ENCODE assay signal across 13 cellular contexts in genomic region chr22:25749420-25750169, GRCh38. TPM values are rescaled to one million over a fixed set of nuclear protein-coding genes. Genes with fewer than 3 reads are reported as not detected.
DNase-seq lines count a peak whose midpoint lies in the region; ATAC-seq and TF ChIP-seq lines count a peak whose summit lies in the region.
"Had no signal": no experiment of that assay in that cellular context is flagged by ENCODE, and none has a peak within 500 bp of the region (broad histone marks: within the 10 kb centered on the region; RNA-seq: fewer than 3 reads in every experiment).

No MANE protein-coding gene starts in this region.

- H3K4me1 ChIP-seq in skeletal muscle satellite cell (ENCODE audit: control insufficient read depth, insufficient read depth, low read length) = peaks cover 77% of the 10 kb centered on the region
- H3K4me1 ChIP-seq in mucosa of descending colon (ENCODE audit: low read depth) = peaks cover 3% of the 10 kb centered on the region

- H3K9ac ChIP-seq in skeletal muscle satellite cell (ENCODE audit: low read depth, low read length) = peak overlapping the region; percentile 8

- no peaks in the 10 kb centered on the region for H3K36me3 Mint-ChIP-seq in activated CD8-positive, alpha-beta T cell treated with anti-CD3 and anti-CD28 coated beads for 36 hours (ENCODE audit: low read depth)
- H3K36me3 Mint-ChIP-seq: memory B cell had no signal

- no peaks in the 10 kb centered on the region for H3K9me3 ChIP-seq in skeletal muscle satellite cell (replicated peaks; ENCODE audit: low read length)
- H3K9me3 ChIP-seq in mucosa of descending colon = no peaks in the 10 kb centered on the region
- H3K9me3 ChIP-seq: transverse colon had no signal

- no peaks in the 10 kb centered on the region for H3K27me3 ChIP-seq in skeletal muscle satellite cell (ENCODE audit: control insufficient read depth, insufficient read depth, low read length)
- H3K27me3 ChIP-seq: transverse colon had no signal

- POLR2A ChIA-PET in activated CD8-positive, alpha-beta T cell treated with anti-CD3 and anti-CD28 coated beads for 36 hours (lab: Charles Lee) = interaction anchor here (0.8 to 1.3 kb wide), 4 partner anchors 11 to 20 kb away, joined by 3 to 5 read pairs (median 4); no protein-coding TSS in a partner anchor

- intact Hi-C loops in activated CD8-positive, alpha-beta T cell treated with anti-CD3 and anti-CD28 coated beads for 36 hours (cut with micrococcal nuclease) = no loop called here
- intact Hi-C loops in mucosa of descending colon (cut with DNase I, micrococcal nuclease) = no loop called here

- CTCF ChIA-PET in activated CD8-positive, alpha-beta T cell treated with anti-CD3 and anti-CD28 coated beads for 36 hours (lab: Charles Lee) = interaction anchor here (0.7 to 1.6 kb wide), 4 partner anchors 10 to 24 kb away, joined by 3 to 15 read pairs (median 6); no protein-coding TSS in a partner anchor

- TF ChIP-seq CTCF in activated CD8-positive, alpha-beta T cell treated with anti-CD3 and anti-CD28 coated beads for 36 hours (IDR thresholded peaks at IDR 0.05) = no peak
- TF ChIP-seq CTCF in mucosa of descending colon (IDR thresholded peaks at IDR 0.05) = no peak

- H3K36me3 ChIP-seq in skeletal muscle satellite cell (ENCODE audit: insufficient read depth, low read length) (peaks cover 16% of the 10 kb centered on the region), mucosa of descending colon (ENCODE audit: low read depth) (no peaks in the 10 kb centered on the region)
- H3K36me3 ChIP-seq: transverse colon had no signal

- H3K4me3 ChIP-seq in skeletal muscle satellite cell (ENCODE audit: low read length) (no peak overlapping the region), mucosa of descending colon (no peak overlapping the region)
- H3K4me3 ChIP-seq: skin epidermis, transverse colon had no signal

- ATAC-seq in GM21619 (IDR thresholded peaks at IDR 0.05; ENCODE audit: unreplicated experiment) (peak; percentile 74), mucosa of descending colon (no peak), GM21825 (IDR thresholded peaks at IDR 0.05; ENCODE audit: unreplicated experiment) (no peak)
- ATAC-seq in activated CD8-positive, alpha-beta T cell treated with anti-CD3 and anti-CD28 coated beads for 36 hours = peak; percentile 80

- peak overlapping the region; percentile 94 for H3K27ac Mint-ChIP-seq in activated CD8-positive, alpha-beta T cell treated with anti-CD3 and anti-CD28 coated beads for 36 hours
- H3K27ac Mint-ChIP-seq: memory B cell had no signal

- H3K4me3 Mint-ChIP-seq in activated CD8-positive, alpha-beta T cell treated with anti-CD3 and anti-CD28 coated beads for 36 hours = peak overlapping the region; percentile 46
- H3K4me3 Mint-ChIP-seq: memory B cell had no signal

- no peaks in the 10 kb centered on the region for H3K9me3 Mint-ChIP-seq in activated CD8-positive, alpha-beta T cell treated with anti-CD3 and anti-CD28 coated beads for 36 hours
- H3K9me3 Mint-ChIP-seq: memory B cell had no signal

- DNase-seq in activated CD4-positive, CD25-positive, alpha-beta regulatory T cell treated with anti-CD3 and anti-CD28 coated beads, Interleukin-2, amount 50 U/mL, for 16 hours (ENCODE audit: low read depth, low spot score) = peak; percentile 8
- no peak for DNase-seq in activated CD4-positive, CD25-positive, alpha-beta regulatory T cell treated with anti-CD3 and anti-CD28 coated beads, Interleukin-2, amount 50 U/mL, for 72 hours
- DNase-seq in activated CD8-positive, alpha-beta T cell treated with anti-CD3 and anti-CD28 coated beads for 36 hours = peak; percentile 77
- DNase-seq in NCI-H2196 (lab: John Stamatoyannopoulos, UW; ENCODE audit: unreplicated experiment) (no peak), mucosa of descending colon (no peak)
- DNase-seq: 8988T, NCI-H187 treated with DMSO at 0.1 percent for 48 hours had no signal

- peaks cover 47% of the 10 kb centered on the region for H3K4me1 Mint-ChIP-seq in activated CD8-positive, alpha-beta T cell treated with anti-CD3 and anti-CD28 coated beads for 36 hours (ENCODE audit: low read depth)

- no peaks in the 10 kb centered on the region for H3K27me3 Mint-ChIP-seq in activated CD8-positive, alpha-beta T cell treated with anti-CD3 and anti-CD28 coated beads for 36 hours

- no peak overlapping the region for H3K4me2 ChIP-seq in skeletal muscle satellite cell (ENCODE audit: low read length)

RNA-seq across cellular contexts. Expression of gene MYO18B, which starts 7.6 kb away (rescaled TPM):
- 1 to 10 TPM; 1.6 to 1.8 TPM for total RNA-seq in activated CD8-positive, alpha-beta T cell treated with anti-CD3 and anti-CD28 coated beads for 36 hours
- 0.25 and 2.8 TPM in 2 replicates for total RNA-seq in skeletal muscle satellite cell (2012; rRNA removed)
- under 1 TPM; 0.03 to 0.17 (median 0.12) TPM for total RNA-seq in mucosa of descending colon

Comparison
In these comparisons a context has a peak if more than half of its experiments do, and no peak if none do; other contexts are left out.
1. DNase-seq: peak in activated CD4-positive, CD25-positive, alpha-beta regulatory T cell treated with anti-CD3 and anti-CD28 coated beads, Interleukin-2, amount 50 U/mL, for 16 hours (single experiment) and activated CD8-positive, alpha-beta T cell treated with anti-CD3 and anti-CD28 coated beads for 36 hours (single experiment); none in activated CD4-positive, CD25-positive, alpha-beta regulatory T cell treated with anti-CD3 and anti-CD28 coated beads, Interleukin-2, amount 50 U/mL, for 72 hours (single experiment), NCI-H2196 (single experiment) and mucosa of descending colon (0 of 3).
2. ATAC-seq: peak in GM21619 (single experiment) and activated CD8-positive, alpha-beta T cell treated with anti-CD3 and anti-CD28 coated beads for 36 hours (single experiment); none in mucosa of descending colon (single experiment) and GM21825 (single experiment).